ENCODE assay signal across 8 cellular contexts in genomic region chr7:25259487-25260243, GRCh38. TPM values are rescaled to one million over a fixed set of nuclear protein-coding genes. Genes with fewer than 3 reads are reported as not detected.
DNase-seq lines count a peak whose midpoint lies in the region; ATAC-seq and TF ChIP-seq lines count a peak whose summit lies in the region.

No MANE protein-coding gene starts in this region.

- H3K27ac ChIP-seq in left ventricle myocardium inferior (replicated peaks) = no peak overlapping the region

- H3K9me3 ChIP-seq in left ventricle myocardium inferior (replicated peaks) = no peaks in the 10 kb centered on the region

- TF ChIP-seq POLR2A in GM18505 (IDR thresholded peaks at IDR 0.05; ENCODE audit: borderline replicate concordance, extremely low read depth, insufficient read depth, insufficient read length) = no peak

- no peaks in the 10 kb centered on the region for H3K36me3 ChIP-seq in left ventricle myocardium inferior

- peak; percentile 88 for TF ChIP-seq CTCF in left ventricle myocardium inferior (IDR thresholded peaks at IDR 0.05; ENCODE audit: borderline replicate concordance)
- peak; percentile 92 for TF ChIP-seq CTCF in retinal pigment epithelial cell (conservative IDR thresholded peaks at IDR 0.05; ENCODE audit: low read depth, low read length)

- peak; percentile 21 for DNase-seq in DMS79 (lab: John Stamatoyannopoulos, UW)
- peak; percentile 79 for DNase-seq in HCEC 1CT
- DNase-seq in NCI-H1436 (lab: John Stamatoyannopoulos, UW) = peak; percentile 86
- peak; percentile 89 for DNase-seq in SW480 (ENCODE audit: low spot score)
- peak; percentile 44 for DNase-seq in activated naive CD8-positive, alpha-beta T cell treated with anti-CD3 and anti-CD28 coated beads, Interleukin-2, amount 50 U/mL, for 16 hours (ENCODE audit: low read depth, low spot score)
- DNase-seq in left ventricle myocardium inferior = peak; percentile 41
- peak; percentile 37 for DNase-seq in retinal pigment epithelial cell (ENCODE audit: low read depth)

- H3K4me3 ChIP-seq in left ventricle myocardium inferior (no peak overlapping the region), retinal pigment epithelial cell (ENCODE audit: low read length) (no peak overlapping the region)

- no peak for ATAC-seq in GM18505 (IDR thresholded peaks at IDR 0.05; ENCODE audit: unreplicated experiment)

- peaks cover 10% of the 10 kb centered on the region for H3K27me3 ChIP-seq in left ventricle myocardium inferior (ENCODE audit: low read depth)

- H3K4me1 ChIP-seq in left ventricle myocardium inferior = peaks cover 8% of the 10 kb centered on the region

- intact Hi-C loops in left ventricle myocardium inferior (cut with micrococcal nuclease) = loop anchor here (5.0 kb wide), 3 partner anchors 128 to 593 kb away; no protein-coding TSS in a partner anchor

RNA-seq across cellular contexts. Expression of gene NPVF, which starts 31.4 kb away (rescaled TPM):
- total RNA-seq in left ventricle myocardium inferior = not detected

Comparison
In these comparisons a context has a peak if more than half of its experiments do, and no peak if none do; other contexts are left out.
1. DNase-seq: peak in every context shown above with its lines; median percentile 89 in SW480; 86 in NCI-H1436; 79 in HCEC 1CT; 44 in activated naive CD8-positive, alpha-beta T cell treated with anti-CD3 and anti-CD28 coated beads, Interleukin-2, amount 50 U/mL, for 16 hours; 41 in left ventricle myocardium inferior; 37 in retinal pigment epithelial cell; 21 in DMS79.